ENCODE assay signal across 9 cellular contexts in the genomic region with DNA sequence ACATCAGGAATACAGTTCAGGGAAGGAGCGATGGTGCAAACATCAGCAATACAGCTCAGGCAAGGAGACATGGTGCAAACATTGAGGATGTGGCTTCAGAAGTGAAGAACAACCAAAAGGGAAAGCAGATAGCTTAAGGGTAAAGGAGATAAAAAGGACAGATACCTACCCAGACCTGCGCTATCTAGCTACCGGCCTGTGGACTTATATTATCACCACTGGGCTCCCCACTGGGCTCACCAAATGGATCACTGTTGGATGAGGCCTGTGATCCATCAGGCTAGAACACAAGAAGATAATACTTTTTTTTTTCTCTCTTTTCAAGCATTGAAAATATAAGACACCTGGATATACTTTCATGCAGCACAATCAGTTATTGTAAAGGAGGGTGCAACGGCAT. TPM values are rescaled to one million over a fixed set of nuclear protein-coding genes. Genes with fewer than 3 reads are reported as not detected.
"Had no signal": no experiment of that assay in that cellular context is flagged by ENCODE, and none has a peak within 500 bp of the region (broad histone marks: within the 10 kb centered on the region; RNA-seq: fewer than 3 reads in every experiment).

No MANE protein-coding gene starts in this region.

- DNase-seq: IMR-90, KBM-7, KG1 had no signal

- H3K27ac Mint-ChIP-seq: IgD-negative memory B cell had no signal

- H3K9me3 Mint-ChIP-seq: IgD-negative memory B cell had no signal

- H3K27ac ChIP-seq: HL-60 had no signal

- H3K4me3 Mint-ChIP-seq: IgD-negative memory B cell had no signal

- H3K36me3 Mint-ChIP-seq: IgD-negative memory B cell had no signal

- H3K4me1 Mint-ChIP-seq: IgD-negative memory B cell had no signal

- ATAC-seq: HepG2, K562 had no signal

- H3K4me3 ChIP-seq: K562 had no signal

RNA-seq across cellular contexts. Expression of a gene that starts 44.7 kb away (rescaled TPM):
- total RNA-seq: HT-29, HT1080, IMR-90, K562 had no signal
- polyA plus RNA-seq: IgD-negative memory B cell, IMR-90, K562 had no signal
